ENCODE assay signal across 22 cellular contexts in the genomic region with DNA sequence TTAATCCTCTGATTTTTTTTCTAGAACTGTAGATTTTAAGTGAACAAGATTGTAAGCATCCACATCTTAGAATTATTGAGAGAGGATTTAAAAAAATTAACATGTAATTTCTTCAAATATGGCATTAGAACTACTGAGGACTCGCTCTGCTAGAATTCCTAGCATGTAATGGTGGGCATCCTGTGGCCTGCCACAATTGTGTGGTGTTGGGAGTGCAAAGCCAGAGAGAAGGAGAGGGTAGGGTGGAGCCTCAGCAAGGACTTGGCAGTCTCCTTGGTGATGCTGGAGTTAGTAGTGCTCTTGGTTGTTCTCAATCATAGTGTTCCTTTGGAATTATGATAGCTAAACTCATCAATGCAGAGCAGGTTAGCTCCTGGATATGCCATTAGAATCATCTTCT.
"Had no signal": no experiment of that assay in that cellular context is flagged by ENCODE, and none has a peak within 500 bp of the region (broad histone marks: within the 10 kb centered on the region; RNA-seq: fewer than 3 reads in every experiment).

No MANE protein-coding gene starts in this region.

- H3K27me3 ChIP-seq: body of pancreas, cardiac muscle cell, foreskin keratinocyte, right atrium auricular region, vagina had no signal

- ATAC-seq: activated CD4-positive, alpha-beta T cell treated with anti-CD3 and anti-CD28 coated beads for 36 hours; body of pancreas; foreskin keratinocyte; left lobe of liver; lower lobe of right lung; mucosa of descending colon; psoas muscle had no signal

- H3K36me3 Mint-ChIP-seq: naive B cell had no signal

- H3K9me3 Mint-ChIP-seq: activated B cell treated with CpG ODN at 0.5 μM for 24 hours; activated naive CD4-positive, alpha-beta T cell treated with anti-CD3 and anti-CD28 coated beads for 36 hours; naive B cell had no signal

- H3K27ac ChIP-seq: body of pancreas, cardiac muscle cell, foreskin keratinocyte, lower lobe of right lung, psoas muscle, right atrium auricular region, vagina had no signal

- H3K27me3 Mint-ChIP-seq: activated B cell treated with CpG ODN at 0.5 μM for 24 hours; activated CD4-positive, alpha-beta T cell treated with anti-CD3 and anti-CD28 coated beads for 36 hours; type B pancreatic cell had no signal

- H3K4me1 ChIP-seq: body of pancreas, foreskin keratinocyte, lower lobe of right lung, psoas muscle had no signal

- H3K4me3 ChIP-seq: body of pancreas, cardiac muscle cell, lower lobe of right lung, mucosa of descending colon, psoas muscle, right atrium auricular region, thoracic aorta, vagina had no signal

- DNase-seq: activated B cell treated with CpG ODN at 0.5 μM for 24 hours; activated CD4-positive, alpha-beta T cell treated with anti-CD3 and anti-CD28 coated beads for 36 hours; activated CD4-positive, alpha-beta T cell treated with anti-CD3 and anti-CD28 coated beads, Interleukin-2, amount 50 U/mL, for 4 hours; activated effector memory CD4-positive, alpha-beta T cell treated with Interleukin-2 at 50 U/mL for 16 hours; activated naive CD4-positive, alpha-beta T cell treated with anti-CD3 and anti-CD28 coated beads for 36 hours; activated T-cell treated with anti-CD3 and anti-CD28 coated beads, Interleukin-2, amount 50 U/mL, for 48 hours; body of pancreas; dermis blood vessel endothelial cell; effector CD8-positive, alpha-beta T cell; foreskin keratinocyte; lower lobe of right lung; mucosa of descending colon; naive B cell; psoas muscle; stimulated activated CD4-positive, alpha-beta T cell treated with anti-CD3 and anti-CD28 coated beads, Interleukin-4, amount 100 ng/mL, for 24 hours; stimulated activated naive CD4-positive, alpha-beta T cell treated with Interleukin-2 at 50 U/mL for 16 hours had no signal

- H3K36me3 ChIP-seq: cardiac muscle cell, lower lobe of right lung, right atrium auricular region, thoracic aorta, vagina had no signal

- H3K9me3 ChIP-seq: body of pancreas, lower lobe of right lung, mucosa of descending colon, psoas muscle, thoracic aorta, vagina had no signal

- H3K27ac Mint-ChIP-seq: activated B cell treated with CpG ODN at 0.5 μM for 24 hours; activated naive CD4-positive, alpha-beta T cell treated with anti-CD3 and anti-CD28 coated beads for 36 hours; type B pancreatic cell had no signal

- H3K4me3 Mint-ChIP-seq: activated B cell treated with CpG ODN at 0.5 μM for 24 hours; activated CD4-positive, alpha-beta T cell treated with anti-CD3 and anti-CD28 coated beads for 36 hours; activated naive CD4-positive, alpha-beta T cell treated with anti-CD3 and anti-CD28 coated beads for 36 hours; type B pancreatic cell had no signal
